In the genomic region with DNA sequence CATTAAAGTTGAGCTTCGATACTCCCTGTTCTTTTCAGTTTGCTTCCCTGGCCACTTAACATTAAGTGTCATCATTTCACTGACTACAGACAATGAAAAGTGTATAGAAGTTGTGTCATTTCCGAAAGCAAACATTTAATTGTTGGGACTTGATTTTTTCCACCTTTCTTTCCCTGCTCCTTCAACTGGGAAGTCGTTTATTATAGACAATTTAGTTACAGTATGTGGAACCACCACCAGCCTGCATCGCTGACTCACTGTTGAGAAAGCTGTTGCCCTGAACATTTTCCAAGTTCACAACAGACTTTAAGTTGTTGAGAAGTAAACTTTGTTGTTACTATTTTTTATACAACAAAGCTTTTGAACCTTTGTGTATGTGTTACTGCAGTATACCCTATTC, we compare ENCODE assay signal across 23 cellular contexts.
DNase-seq lines count a peak whose midpoint lies in the region; ATAC-seq and TF ChIP-seq lines count a peak whose summit lies in the region.
"Had no signal": no experiment of that assay in that cellular context is flagged by ENCODE, and none has a peak within 500 bp of the region (broad histone marks: within the 10 kb centered on the region; RNA-seq: fewer than 3 reads in every experiment).

No MANE protein-coding gene starts in this region.

- H3K27me3 ChIP-seq in foreskin keratinocyte (no peaks in the 10 kb centered on the region), H7 (ENCODE audit: control insufficient read depth, insufficient read depth, low read length) (no peaks in the 10 kb centered on the region), dorsolateral prefrontal cortex (no peaks in the 10 kb centered on the region)
- H3K27me3 ChIP-seq: BLaER1 treated with 17β-estradiol and CSF1 and Interleukin-3, amounts not matched to agents 10 nM and 100 nM had no signal

- H3K36me3 ChIP-seq in H7 (replicated peaks; ENCODE audit: control insufficient read depth, insufficient read depth, low read length), result no peaks in the 10 kb centered on the region
- H3K36me3 ChIP-seq: BLaER1 treated with 17β-estradiol and CSF1 and Interleukin-3, amounts not matched to agents 10 nM and 100 nM had no signal

- H3K4me3 ChIP-seq in H7 (ENCODE audit: insufficient read depth, low read depth, low read length) (no peak overlapping the region), dorsolateral prefrontal cortex (no peak overlapping the region)
- H3K4me3 ChIP-seq: A549; BLaER1 treated with 17β-estradiol and CSF1 and Interleukin-3, amounts not matched to agents 10 nM and 100 nM; GM23248 had no signal

- CTCF ChIA-PET in RWPE1 (lab: Yijun Ruan, JAX), result no interaction called here

- ATAC-seq in foreskin keratinocyte (no peak), GM18873 (IDR thresholded peaks at IDR 0.05; ENCODE audit: low FRiP score, unreplicated experiment) (no peak), left lobe of liver (no peak)
- ATAC-seq: A549, HCT116, HepG2, SK-N-SH treated with all-trans-retinoic acid at 6 μM for 48 hours, T-cell had no signal

- in situ Hi-C loops in Caki2 (cut with HindIII; ENCODE audit: low pct_unique_long_range_greater_than_20kb, low sequenced_read_pairs), result no loop called here

- intact Hi-C loops in dorsolateral prefrontal cortex (cut with DNase I), result no loop called here

- TF ChIP-seq CTCF in RWPE1 (conservative IDR thresholded peaks at IDR 0.05; ENCODE audit: low read depth) (no peak), foreskin keratinocyte (conservative IDR thresholded peaks at IDR 0.05) (no peak), dorsolateral prefrontal cortex (IDR thresholded peaks at IDR 0.05 in 54 of 56, conservative IDR thresholded peaks at IDR 0.05 in 2 of 56; ENCODE audit: low read depth in 1 of 56, partially characterized antibody in 56 of 56) (no peak)

- no peak overlapping the region for H3K27ac ChIP-seq in RWPE1
- no peak overlapping the region for H3K27ac ChIP-seq in foreskin keratinocyte
- no peak overlapping the region for H3K27ac ChIP-seq in dorsolateral prefrontal cortex
- H3K27ac ChIP-seq: A549; BLaER1 treated with 17β-estradiol and CSF1 and Interleukin-3, amounts not matched to agents 10 nM and 100 nM; GM23248 had no signal

- POLR2A ChIA-PET in RWPE1 (lab: Yijun Ruan, JAX; ENCODE audit: low non-redundant PET), result no interaction called here

- DNase-seq in Caki2 (ENCODE audit: low read depth) (peak; percentile 33), HT1080 (ENCODE audit: low read depth) (peak; percentile 10), RWPE1 (ENCODE audit: low spot score) (peak; percentile 14), foreskin keratinocyte (peak; percentile 32), H7 (no peak), dorsolateral prefrontal cortex (no peak), left lobe of liver (ENCODE audit: low spot score) (no peak)
- DNase-seq: CD8-positive, alpha-beta memory T cell; GDM1; GM23248; KG1; NCI-H1048; NCI-H1436; NCI-H1930; NCI-H2171; SHP77; T-cell had no signal

- peaks cover 5% of the 10 kb centered on the region for H3K4me1 ChIP-seq in foreskin keratinocyte
- H3K4me1 ChIP-seq: A549 had no signal

Comparison
In these comparisons a context has a peak if more than half of its experiments do, and no peak if none do; other contexts are left out.
1. DNase-seq: peak in Caki2 (single experiment), HT1080 (single experiment), RWPE1 (single experiment) and foreskin keratinocyte (2 of 2); none in H7 (single experiment), dorsolateral prefrontal cortex (0 of 10) and left lobe of liver (single experiment).